Comparison of ENCODE assay signal across 14 cellular contexts in genomic region chr12:110543965-110544364, GRCh38. TPM values are rescaled to one million over a fixed set of nuclear protein-coding genes. Genes with fewer than 3 reads are reported as not detected.
DNase-seq lines count a peak whose midpoint lies in the region; ATAC-seq and TF ChIP-seq lines count a peak whose summit lies in the region.
"Had no signal": no experiment of that assay in that cellular context is flagged by ENCODE, and none has a peak within 500 bp of the region (broad histone marks: within the 10 kb centered on the region; RNA-seq: fewer than 3 reads in every experiment).

No MANE protein-coding gene starts in this region.

- TF ChIP-seq CTCF in cardiac muscle cell (IDR thresholded peaks at IDR 0.05; ENCODE audit: low read depth, low read length) (no peak), esophagus squamous epithelium (IDR thresholded peaks at IDR 0.05) (no peak), parathyroid adenoma (IDR thresholded peaks at IDR 0.05) (no peak), vagina (IDR thresholded peaks at IDR 0.05) (no peak), GM13976 (IDR thresholded peaks at IDR 0.05; ENCODE audit: borderline replicate concordance, control extremely low read depth, extremely low read depth, insufficient read depth, missing control alignments) (no peak)

- H3K4me1 ChIP-seq in cardiac muscle cell (ENCODE audit: low read depth) = peaks cover 40% of the 10 kb centered on the region
- peaks cover 44 to 94% (median 58%) of the 10 kb centered on the region in 3 donors for H3K4me1 ChIP-seq in esophagus squamous epithelium
- H3K4me1 ChIP-seq in parathyroid adenoma = peaks cover 16% of the 10 kb centered on the region
- peaks cover 80% of the 10 kb centered on the region for H3K4me1 ChIP-seq in vagina

- no peak overlapping the region for H3K9ac ChIP-seq in parathyroid adenoma

- in situ Hi-C loops in GM13976 (cut with MboI; ENCODE audit: low sequenced_read_pairs, unreplicated experiment) = no loop called here

- H3K4me3 ChIP-seq in cardiac muscle cell = no peak overlapping the region
- H3K4me3 ChIP-seq in esophagus squamous epithelium = peak overlapping the region in 1 of 4 donors; percentile 12
- H3K4me3 ChIP-seq in parathyroid adenoma (ENCODE audit: low read depth, low read length) = peak overlapping the region; percentile 44
- no peak overlapping the region for H3K4me3 ChIP-seq in vagina

- TF ChIP-seq POLR2A in esophagus squamous epithelium (IDR thresholded peaks at IDR 0.05) = no peak
- TF ChIP-seq POLR2A in vagina (IDR thresholded peaks at IDR 0.05) = no peak

- H3K36me3 ChIP-seq in cardiac muscle cell = peaks cover 3% of the 10 kb centered on the region
- peaks cover 0 to 24% (median 0%) of the 10 kb centered on the region in 3 donors for H3K36me3 ChIP-seq in esophagus squamous epithelium
- H3K36me3 ChIP-seq in parathyroid adenoma (ENCODE audit: control insufficient read depth, insufficient read depth, low read length) = no peaks in the 10 kb centered on the region
- H3K36me3 ChIP-seq in vagina = peaks cover 0 to 13% of the 10 kb centered on the region in 2 donors

- H3K27me3 ChIP-seq in cardiac muscle cell (no peaks in the 10 kb centered on the region), esophagus squamous epithelium (no peaks in the 10 kb centered on the region), parathyroid adenoma (ENCODE audit: control insufficient read depth, insufficient read depth, low read length) (no peaks in the 10 kb centered on the region), vagina (no peaks in the 10 kb centered on the region)

- H2AFZ ChIP-seq in parathyroid adenoma = peak overlapping the region; percentile 25

- WGBS in esophagus squamous epithelium, 2 donors = 46 to 53% methylated on average over 4 of the region's 4 CpGs

- ATAC-seq in left cardiac atrium = no peak
- ATAC-seq in GM18517 (IDR thresholded peaks at IDR 0.05; ENCODE audit: unreplicated experiment) = no peak

- DNase-seq in cardiac muscle cell (ENCODE audit: low read depth in 1 of 2, low spot score in 1 of 2) (no peak), left cardiac atrium (no peak), esophagus squamous epithelium (lab: John Stamatoyannopoulos, UW) (no peak), vagina (ENCODE audit: extremely low spot score in 2 of 2) (no peak), GM13976 (ENCODE audit: low spot score) (no peak), putamen (ENCODE audit: low spot score) (no peak)
- DNase-seq: ACHN; activated CD4-positive, alpha-beta T cell treated with anti-CD3 and anti-CD28 coated beads, Interleukin-2, amount 50 U/mL, for 1 hour; activated naive CD4-positive, alpha-beta T cell; KBM-7; NK-92 treated with Interleukin-12 subunit alpha and Interleukin-12 subunit beta, amount 100 ng/mL, for 24 hours; stimulated activated CD4-positive, alpha-beta T cell treated with anti-CD3 and anti-CD28 coated beads, Interleukin-15, amount 100 ng/mL, for 24 hours had no signal

- peak overlapping the region; percentile 66 for H3K27ac ChIP-seq in cardiac muscle cell
- H3K27ac ChIP-seq in esophagus squamous epithelium = peak overlapping the region; percentile 77 to 91 (median 89)
- peak overlapping the region; percentile 87 for H3K27ac ChIP-seq in parathyroid adenoma
- H3K27ac ChIP-seq in vagina = peak overlapping the region; percentile 82

- peak overlapping the region; percentile 59 for H3K4me2 ChIP-seq in parathyroid adenoma (ENCODE audit: low read length)

- intact Hi-C loops in left cardiac atrium (cut with DNase I) = loop anchor here in 1 of 2 donors (5.0 kb wide), 1 partner anchor 33 kb away; no protein-coding TSS in a partner anchor
- intact Hi-C loops in esophagus squamous epithelium (cut with DNase I) = no loop called here
- intact Hi-C loops in vagina (cut with DNase I) = loop anchor here (5.0 kb wide), 1 partner anchor 33 kb away; no protein-coding TSS in a partner anchor

- peaks cover 20% of the 10 kb centered on the region for H3K79me2 ChIP-seq in parathyroid adenoma

- no peaks in the 10 kb centered on the region for H3K9me3 ChIP-seq in cardiac muscle cell (ENCODE audit: low read depth)
- no peaks in the 10 kb centered on the region for H3K9me3 ChIP-seq in esophagus squamous epithelium
- no peaks in the 10 kb centered on the region for H3K9me3 ChIP-seq in parathyroid adenoma (ENCODE audit: control insufficient read depth, low read length)
- H3K9me3 ChIP-seq in vagina = no peaks in the 10 kb centered on the region

RNA-seq across cellular contexts. Expression of gene PPTC7, which starts 39.2 kb away (rescaled TPM):
- total RNA-seq in cardiac muscle cell (15.3 and 21.7 TPM in 2 replicates), left cardiac atrium (10 to 100 TPM; 51.7 to 92.3 TPM), esophagus squamous epithelium (10 to 100 TPM; 14.8 to 30.5 (median 19.2) TPM), vagina (43.0 TPM)
- polyA plus RNA-seq in cardiac muscle cell = 16.3 and 24.8 TPM in 2 replicates

RNA-seq across cellular contexts. Expression of gene RAD9B, which starts 41.8 kb away (rescaled TPM):
- total RNA-seq in cardiac muscle cell = 0.21 and 1.1 TPM in 2 replicates
- polyA plus RNA-seq in cardiac muscle cell = 1.5 and 2.3 TPM in 2 replicates
- 1 to 10 TPM; 2.6 to 3.1 TPM for total RNA-seq in left cardiac atrium
- under 1 TPM in 3 of 4 donors, not detected in 1; 0.23 to 0.76 (median 0.40) TPM for total RNA-seq in esophagus squamous epithelium
- total RNA-seq in vagina = not detected

RNA-seq across cellular contexts. Expression of gene VPS29, which starts 42.1 kb away (rescaled TPM):
- total RNA-seq in cardiac muscle cell (57.7 and 70.1 TPM in 2 replicates), left cardiac atrium (100 to 1,000 TPM in 1 of 2 donors, 10 to 100 TPM in 1; 92.0 to 109 TPM), esophagus squamous epithelium (100 to 1,000 TPM in 2 of 4 donors, 10 to 100 TPM in 2; 66.9 to 146 (median 110) TPM), vagina (74.9 TPM)
- polyA plus RNA-seq in cardiac muscle cell = 170 and 179 TPM in 2 replicates
